Comparison of ENCODE assay signal across 27 cellular contexts in the genomic region with DNA sequence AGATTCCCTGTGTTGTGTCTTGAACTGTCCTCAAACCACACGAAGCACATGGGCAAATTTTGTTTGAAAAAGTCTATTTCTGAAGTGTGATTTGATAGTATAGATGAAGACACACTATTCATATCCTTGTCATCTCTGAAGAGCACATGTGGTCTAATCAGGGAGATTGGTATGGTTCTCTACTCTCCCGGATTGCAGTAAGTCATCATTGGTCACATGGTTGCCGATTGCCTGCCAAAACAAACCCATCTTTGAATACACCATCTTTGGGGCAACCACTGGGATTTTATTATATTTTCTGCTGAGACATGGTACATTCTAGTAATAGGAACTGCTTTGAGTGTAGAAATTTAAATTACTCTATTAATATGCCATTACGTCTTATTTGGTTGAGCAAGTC.
A peak's percentile ranks its signal among the peaks of the same experiment; 100 is the strongest.
DNase-seq lines count a peak whose midpoint lies in the region; ATAC-seq, FAIRE-seq and TF ChIP-seq lines count a peak whose summit lies in the region.
"Had no signal": no experiment of that assay in that cellular context is flagged by ENCODE, and none has a peak within 500 bp of the region (broad histone marks: within the 10 kb centered on the region; RNA-seq: fewer than 3 reads in every experiment).

No MANE protein-coding gene starts in this region.

- H3K79me2 ChIP-seq in astrocyte (ENCODE audit: insufficient read depth, low read length), result no peaks in the 10 kb centered on the region

- H3K36me3 Mint-ChIP-seq in astrocyte (ENCODE audit: low read depth, unreplicated experiment), result no peaks in the 10 kb centered on the region
- H3K36me3 Mint-ChIP-seq in activated T-helper 17 cell treated with anti-CD3 and anti-CD28 coated beads, Interleukin-2, amount 50 U/mL, for 72 hours (ENCODE audit: low read depth), result no peaks in the 10 kb centered on the region
- H3K36me3 Mint-ChIP-seq: CD8-positive, alpha-beta T cell had no signal

- no peak overlapping the region for H3K4me2 ChIP-seq in astrocyte (ENCODE audit: low read length)

- no peaks in the 10 kb centered on the region for H3K27me3 Mint-ChIP-seq in astrocyte (ENCODE audit: low read depth, unreplicated experiment)
- no peaks in the 10 kb centered on the region for H3K27me3 Mint-ChIP-seq in activated T-helper 17 cell treated with anti-CD3 and anti-CD28 coated beads, Interleukin-2, amount 50 U/mL, for 72 hours

- no peak overlapping the region for H3K4me3 Mint-ChIP-seq in astrocyte (ENCODE audit: unreplicated experiment)
- H3K4me3 Mint-ChIP-seq in activated T-helper 17 cell treated with anti-CD3 and anti-CD28 coated beads, Interleukin-2, amount 50 U/mL, for 72 hours, result no peak overlapping the region
- H3K4me3 Mint-ChIP-seq: CD8-positive, alpha-beta T cell had no signal

- H4K20me1 ChIP-seq in astrocyte (ENCODE audit: insufficient read depth, low read length), result no peaks in the 10 kb centered on the region

- no peaks in the 10 kb centered on the region for H3K9me3 ChIP-seq in astrocyte (ENCODE audit: insufficient read depth, low read depth, low read length)
- H3K9me3 ChIP-seq: Caco-2, MG63 had no signal

- no peaks in the 10 kb centered on the region for H3K4me1 ChIP-seq in astrocyte (ENCODE audit: insufficient read depth, low read length)

- H2AFZ ChIP-seq in astrocyte (ENCODE audit: low read depth, low read length), result no peak overlapping the region

- FAIRE-seq in HTR-8/SVneo (lab: Jason Lieb, UNC), result peak; percentile 72
- FAIRE-seq in astrocyte (lab: Jason Lieb, UNC), result no peak
- FAIRE-seq: GM12892, GM19239, H1, HepG2, K562, RCC 7860 had no signal

- no peaks in the 10 kb centered on the region for H3K9me3 Mint-ChIP-seq in astrocyte (ENCODE audit: unreplicated experiment)
- no peaks in the 10 kb centered on the region for H3K9me3 Mint-ChIP-seq in activated T-helper 17 cell treated with anti-CD3 and anti-CD28 coated beads, Interleukin-2, amount 50 U/mL, for 72 hours
- H3K9me3 Mint-ChIP-seq: CD8-positive, alpha-beta T cell had no signal

- no peak overlapping the region for H3K9ac ChIP-seq in astrocyte (ENCODE audit: low read length)

- no peak overlapping the region for H3K4me3 ChIP-seq in AG09309 (ENCODE audit: control insufficient read depth, low read depth, low read length)
- H3K4me3 ChIP-seq in astrocyte (ENCODE audit: insufficient read depth, low read depth, low read length), result no peak overlapping the region
- H3K4me3 ChIP-seq: K562, MG63 had no signal

- no peaks in the 10 kb centered on the region for H3K36me3 ChIP-seq in astrocyte (ENCODE audit: insufficient read depth, low read length)
- H3K36me3 ChIP-seq: MG63 had no signal

- H3K27ac Mint-ChIP-seq in astrocyte (ENCODE audit: unreplicated experiment), result no peak overlapping the region
- H3K27ac Mint-ChIP-seq in activated T-helper 17 cell treated with anti-CD3 and anti-CD28 coated beads, Interleukin-2, amount 50 U/mL, for 72 hours, result no peak overlapping the region
- H3K27ac Mint-ChIP-seq: CD8-positive, alpha-beta T cell had no signal

- no peaks in the 10 kb centered on the region for H3K4me1 Mint-ChIP-seq in astrocyte (ENCODE audit: low read depth, unreplicated experiment)
- no peaks in the 10 kb centered on the region for H3K4me1 Mint-ChIP-seq in activated T-helper 17 cell treated with anti-CD3 and anti-CD28 coated beads, Interleukin-2, amount 50 U/mL, for 72 hours

- H3K27ac ChIP-seq in astrocyte (ENCODE audit: low read depth, low read length), result no peak overlapping the region
- H3K27ac ChIP-seq: HL-60 had no signal

- no peaks in the 10 kb centered on the region for H3K27me3 ChIP-seq in astrocyte (ENCODE audit: insufficient read depth, low read length)
- H3K27me3 ChIP-seq: MG63 had no signal

- DNase-seq in AG09309 (ENCODE audit: low read depth), result peak; percentile 4
- DNase-seq in HTR-8/SVneo (ENCODE audit: insufficient read length, low spot score), result no peak
- peak; percentile 10 for DNase-seq in astrocyte (ENCODE audit: low read depth)
- peak; percentile 23 for DNase-seq in foreskin melanocyte
- DNase-seq in NCI-H526 (lab: John Stamatoyannopoulos, UW), result no peak
- no peak for DNase-seq in AML-193 (lab: John Stamatoyannopoulos, UW)
- DNase-seq: C1 segment of cervical spinal cord; Caco-2; CD8-positive, alpha-beta T cell; DMS 273 treated with DMSO at 0.1 percent for 48 hours; HCEC 1CT; Kasumi-1; MG63; NCI-H2029; NCI-H446; NCI-H526 treated with DMSO at 0.1 percent for 48 hours; OCI-M1 had no signal

- no peak for ATAC-seq in HG02610 (IDR thresholded peaks at IDR 0.05; ENCODE audit: unreplicated experiment)
- no peak for ATAC-seq in activated T-helper 17 cell treated with anti-CD3 and anti-CD28 coated beads, Interleukin-2, amount 50 U/mL, for 72 hours (replicated peaks)
- ATAC-seq: CD8-positive, alpha-beta T cell; HepG2; K562; SK-N-SH treated with all-trans-retinoic acid at 6 μM for 48 hours had no signal

- TF ChIP-seq CTCF in AG09309 (IDR thresholded peaks at IDR 0.05; ENCODE audit: control insufficient read depth, insufficient read depth, low read depth, low read length, missing control alignments) (no peak), astrocyte (IDR thresholded peaks at IDR 0.05; ENCODE audit: insufficient read depth, low read depth, low read length) (no peak)

Comparison
In these comparisons a context has a peak if more than half of its experiments do, and no peak if none do; other contexts are left out.
1. DNase-seq: peak in AG09309 (single experiment), astrocyte (single experiment) and foreskin melanocyte (single experiment); none in HTR-8/SVneo (single experiment), NCI-H526 (0 of 2) and AML-193 (0 of 2).